8 cellular contexts compared by ENCODE assay signal in the genomic region with DNA sequence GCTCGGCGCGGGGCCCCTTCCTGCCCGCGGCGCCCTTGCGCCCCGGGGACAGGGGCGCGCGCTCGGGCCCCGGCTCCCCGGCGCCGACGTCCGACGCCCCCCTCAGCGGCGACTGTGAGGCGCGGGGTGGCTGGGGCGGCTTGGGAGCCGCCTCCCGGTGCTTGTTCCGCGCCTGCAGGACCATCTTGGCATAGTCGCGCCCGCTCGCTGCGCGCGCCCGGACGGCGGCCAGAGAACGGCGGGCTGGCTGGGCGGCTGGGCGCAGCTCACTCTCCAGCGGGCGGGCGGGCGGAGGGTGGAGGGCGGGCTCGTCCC. TPM values are rescaled to one million over a fixed set of nuclear protein-coding genes. Genes with fewer than 3 reads are reported as not detected.
DNase-seq lines count a peak whose midpoint lies in the region; ATAC-seq, FAIRE-seq and TF ChIP-seq lines count a peak whose summit lies in the region.

A gene (minus strand): TSS at position 275 of the 315 bp plus-strand sequence. CDS start 91 bp downstream, at position 184.

- peak within 1 kb of the TSS; percentile 88 for H3K9ac ChIP-seq in astrocyte (ENCODE audit: low read length)
- H3K9ac ChIP-seq in subcutaneous abdominal adipose tissue (ENCODE audit: low read length in 5 of 5): peak within 1 kb of the TSS in 4 of 5 donors; percentile 69 to 75 (median 72)

- H3K4me2 ChIP-seq in astrocyte (ENCODE audit: low read length): peak within 1 kb of the TSS; percentile 92

- H3K4me1 ChIP-seq in astrocyte (ENCODE audit: insufficient read depth, low read length): peaks cover 17% of the 10 kb centered on the region
- H3K4me1 ChIP-seq in subcutaneous abdominal adipose tissue (ENCODE audit: control insufficient read depth in 5 of 5, insufficient read depth in 5 of 5, low read length in 5 of 5): peaks cover 3 to 24% (median 18%) of the 10 kb centered on the region in 5 donors

- peak within 1 kb of the TSS; percentile 95 for H3K4me3 Mint-ChIP-seq in astrocyte (ENCODE audit: unreplicated experiment)

- TF ChIP-seq CTCF in GM12865 (IDR thresholded peaks at IDR 0.05; ENCODE audit: insufficient read depth, low read depth, low read length, missing control alignments) (no peak), astrocyte (IDR thresholded peaks at IDR 0.05; ENCODE audit: insufficient read depth, low read depth, low read length) (no peak), kidney epithelial cell (IDR thresholded peaks at IDR 0.05; ENCODE audit: insufficient read depth, low read length, poor library complexity, severe bottlenecking) (no peak)

- peaks cover 35% of the 10 kb centered on the region for H4K20me1 ChIP-seq in astrocyte (ENCODE audit: insufficient read depth, low read length)

- DNase-seq in GM12865 (ENCODE audit: low read depth): no peak
- DNase-seq in astrocyte (ENCODE audit: low read depth): no peak
- DNase-seq in kidney epithelial cell (ENCODE audit: low read depth): no peak
- DNase-seq in pons (ENCODE audit: low spot score): no peak
- DNase-seq in EL: no peak
- DNase-seq in GM19240 (ENCODE audit: insufficient read length, low spot score): no peak

- no peak for FAIRE-seq in astrocyte (lab: Jason Lieb, UNC)

- peaks cover 12% of the 10 kb centered on the region for H3K4me1 Mint-ChIP-seq in astrocyte (ENCODE audit: low read depth, unreplicated experiment)

- no peaks in the 10 kb centered on the region for H3K9me3 ChIP-seq in astrocyte (ENCODE audit: insufficient read depth, low read depth, low read length)
- H3K9me3 ChIP-seq in subcutaneous abdominal adipose tissue (ENCODE audit: control insufficient read depth in 5 of 5, low read length in 5 of 5): no peaks in the 10 kb centered on the region

- H3K36me3 ChIP-seq in astrocyte (ENCODE audit: insufficient read depth, low read length) (no peaks in the 10 kb centered on the region), kidney epithelial cell (ENCODE audit: control insufficient read depth, insufficient read depth, low read length) (no peaks in the 10 kb centered on the region), subcutaneous abdominal adipose tissue (ENCODE audit: control insufficient read depth in 5 of 5, insufficient read depth in 5 of 5, low read length in 5 of 5) (no peaks in the 10 kb centered on the region)

- H3K36me3 Mint-ChIP-seq in astrocyte (ENCODE audit: low read depth, unreplicated experiment): no peaks in the 10 kb centered on the region

- H2AFZ ChIP-seq in astrocyte (ENCODE audit: low read depth, low read length): peak within 1 kb of the TSS; percentile 89

- peak within 1 kb of the TSS; percentile 88 for H3K27ac Mint-ChIP-seq in astrocyte (ENCODE audit: unreplicated experiment)

- H3K27me3 Mint-ChIP-seq in astrocyte (ENCODE audit: low read depth, unreplicated experiment): peaks cover 3% of the 10 kb centered on the region

- H3K79me2 ChIP-seq in astrocyte (ENCODE audit: insufficient read depth, low read length): peaks cover 44% of the 10 kb centered on the region

- H3K27me3 ChIP-seq in astrocyte (ENCODE audit: insufficient read depth, low read length): no peaks in the 10 kb centered on the region
- H3K27me3 ChIP-seq in kidney epithelial cell (ENCODE audit: control insufficient read depth, insufficient read depth, low read length): no peaks in the 10 kb centered on the region
- no peaks in the 10 kb centered on the region for H3K27me3 ChIP-seq in subcutaneous abdominal adipose tissue (ENCODE audit: control insufficient read depth in 5 of 5, insufficient read depth in 4 of 5, low read length in 5 of 5)

- peak; percentile 26 for ATAC-seq in HG02970 (IDR thresholded peaks at IDR 0.05; ENCODE audit: low FRiP score, unreplicated experiment)

- H3K27ac ChIP-seq in astrocyte (ENCODE audit: low read depth, low read length): peak within 1 kb of the TSS; percentile 78
- peak within 1 kb of the TSS; percentile 61 for H3K27ac ChIP-seq in subcutaneous abdominal adipose tissue (ENCODE audit: low read depth, low read length)

- H3K9me3 Mint-ChIP-seq in astrocyte (ENCODE audit: unreplicated experiment): no peaks in the 10 kb centered on the region

- H3K4me3 ChIP-seq in GM12865 (ENCODE audit: low read depth, low read length): peak within 1 kb of the TSS; percentile 67
- H3K4me3 ChIP-seq in astrocyte (ENCODE audit: insufficient read depth, low read depth, low read length): peak within 1 kb of the TSS; percentile 77
- peak within 1 kb of the TSS; percentile 60 for H3K4me3 ChIP-seq in kidney epithelial cell (ENCODE audit: low read depth, low read length)
- peak within 1 kb of the TSS; percentile 78 to 84 (median 81) for H3K4me3 ChIP-seq in subcutaneous abdominal adipose tissue (ENCODE audit: low read depth in 1 of 5, low read length in 5 of 5)

RNA-seq across cellular contexts. Expression of the gene that starts here (rescaled TPM):
- total RNA-seq in astrocyte (46.4 and 69.2 TPM in 2 replicates), kidney epithelial cell (14.7 and 64.3 TPM in 2 replicates)
